11 cellular contexts compared by ENCODE assay signal in genomic region chr9:82021198-82021597, GRCh38. TPM values are rescaled to one million over a fixed set of nuclear protein-coding genes. Genes with fewer than 3 reads are reported as not detected.
A peak's percentile ranks its signal among the peaks of the same experiment; 100 is the strongest.
DNase-seq lines count a peak whose midpoint lies in the region; ATAC-seq, FAIRE-seq and TF ChIP-seq lines count a peak whose summit lies in the region.
"Had no signal": no experiment of that assay in that cellular context is flagged by ENCODE, and none has a peak within 500 bp of the region (broad histone marks: within the 10 kb centered on the region; RNA-seq: fewer than 3 reads in every experiment).

No MANE protein-coding gene starts in this region.

- no peak for TF ChIP-seq EP300 in sigmoid colon (IDR thresholded peaks at IDR 0.05)

- H3K27ac ChIP-seq in sigmoid colon = peak overlapping the region; percentile 33 to 55 (median 39)
- no peak overlapping the region for H3K27ac ChIP-seq in small intestine (ENCODE audit: low read depth in 1 of 2, low read length in 1 of 2)

- peak; percentile 6 for DNase-seq in H54 (ENCODE audit: insufficient read length, low spot score)
- peak; percentile 27 for DNase-seq in T1000 (lab: John Stamatoyannopoulos, UW)
- DNase-seq in fibroblast of villous mesenchyme (ENCODE audit: low read depth) = peak; percentile 79
- DNase-seq in sigmoid colon = peak; percentile 82
- no peak for DNase-seq in NCI-H2029 treated with DMSO at 0.1 percent for 48 hours (lab: John Stamatoyannopoulos, UW)
- DNase-seq in small intestine = no peak
- DNase-seq in ecto neural progenitor cell (ENCODE audit: low spot score) = no peak
- no peak for DNase-seq in natural killer cell
- DNase-seq: midbrain, SHP77 had no signal

- no peaks in the 10 kb centered on the region for H3K27me3 Mint-ChIP-seq in natural killer cell (ENCODE audit: low read depth in 2 of 2)

- H3K9me3 ChIP-seq in sigmoid colon = no peaks in the 10 kb centered on the region
- no peaks in the 10 kb centered on the region for H3K9me3 ChIP-seq in small intestine (ENCODE audit: control insufficient read depth, low read depth)

- no peaks in the 10 kb centered on the region for H3K4me1 Mint-ChIP-seq in natural killer cell

- TF ChIP-seq CTCF in fibroblast of villous mesenchyme (IDR thresholded peaks at IDR 0.05; ENCODE audit: insufficient read depth, low read depth, low read length) (no peak), sigmoid colon (IDR thresholded peaks at IDR 0.05) (no peak), natural killer cell (IDR thresholded peaks at IDR 0.05) (no peak)

- no peaks in the 10 kb centered on the region for H3K36me3 Mint-ChIP-seq in natural killer cell

- H3K4me1 ChIP-seq in sigmoid colon (peaks cover 0 to 18% (median 9%) of the 10 kb centered on the region in 4 donors), small intestine (ENCODE audit: control insufficient read depth in 2 of 2, insufficient read depth in 1 of 2, low read depth in 1 of 2, low read length in 1 of 2) (no peaks in the 10 kb centered on the region)

- H3K36me3 ChIP-seq in sigmoid colon (no peaks in the 10 kb centered on the region), small intestine (ENCODE audit: control insufficient read depth in 2 of 2, insufficient read depth in 2 of 2, low read length in 2 of 2) (no peaks in the 10 kb centered on the region)

- FAIRE-seq in H54 (lab: Jason Lieb, UNC) = peak; percentile 97
- FAIRE-seq in small intestine (lab: Jason Lieb, UNC) = no peak
- FAIRE-seq: K562 had no signal

- ATAC-seq in natural killer cell = no peak
- ATAC-seq: K562 had no signal

- intact Hi-C loops in sigmoid colon (cut with DNase I) = no loop called here
- intact Hi-C loops in natural killer cell (cut with micrococcal nuclease) = no loop called here

- H3K4me3 Mint-ChIP-seq in natural killer cell = no peak overlapping the region

- TF ChIP-seq POLR2A in H54 (IDR thresholded peaks at IDR 0.05; ENCODE audit: low read depth, low read length) (no peak), sigmoid colon (IDR thresholded peaks at IDR 0.05) (no peak)

- H3K27me3 ChIP-seq in sigmoid colon (no peaks in the 10 kb centered on the region), small intestine (ENCODE audit: control insufficient read depth in 2 of 2, insufficient read depth in 2 of 2, low read length in 2 of 2) (no peaks in the 10 kb centered on the region)

- H3K9me3 Mint-ChIP-seq in natural killer cell = peaks cover 3 to 5% of the 10 kb centered on the region in 2 donors

- H3K4me3 ChIP-seq in fibroblast of villous mesenchyme (ENCODE audit: low read depth, low read length) (no peak overlapping the region), sigmoid colon (no peak overlapping the region), small intestine (ENCODE audit: low read depth in 1 of 2, low read length in 2 of 2) (no peak overlapping the region)
- H3K4me3 ChIP-seq: K562 had no signal

- no peak overlapping the region for H3K27ac Mint-ChIP-seq in natural killer cell

RNA-seq across cellular contexts. Expression of gene SPATA31D1, which starts 32.6 kb away (rescaled TPM):
- not detected in 2 replicates for total RNA-seq in fibroblast of villous mesenchyme
- total RNA-seq in sigmoid colon = not detected
- polyA plus RNA-seq in sigmoid colon = not detected
- not detected for polyA plus RNA-seq in small intestine
- not detected for total RNA-seq in natural killer cell
- total RNA-seq: K562 had no signal
- polyA plus RNA-seq: K562 had no signal

Comparison
In these comparisons a context has a peak if more than half of its experiments do, and no peak if none do; other contexts are left out.
1. DNase-seq: peak in H54 (single experiment), T1000 (single experiment), fibroblast of villous mesenchyme (single experiment) and sigmoid colon (single experiment); none in NCI-H2029 treated with DMSO at 0.1 percent for 48 hours (single experiment), small intestine (single experiment), ecto neural progenitor cell (single experiment) and natural killer cell (single experiment).
2. H3K27ac ChIP-seq: peak in sigmoid colon (4 of 4); none in small intestine (0 of 2).